22 cellular contexts compared by ENCODE assay signal in genomic region chr9:107810493-107810931, GRCh38.
DNase-seq lines count a peak whose midpoint lies in the region; ATAC-seq, FAIRE-seq and TF ChIP-seq lines count a peak whose summit lies in the region.
"Had no signal": no experiment of that assay in that cellular context is flagged by ENCODE, and none has a peak within 500 bp of the region (broad histone marks: within the 10 kb centered on the region; RNA-seq: fewer than 3 reads in every experiment).

No MANE protein-coding gene starts in this region.

- peaks cover 8% of the 10 kb centered on the region; the same call in 1 of the 2 replicates for H3K9me1 ChIP-seq in IMR-90 (ENCODE audit: insufficient read depth, low read length)

- no peaks in the 10 kb centered on the region for H3K79me2 ChIP-seq in ACC112 (ENCODE audit: control insufficient read depth, insufficient read depth, low read length, unreplicated experiment)
- H3K79me2 ChIP-seq in astrocyte (ENCODE audit: insufficient read depth, low read length): no peaks in the 10 kb centered on the region

- peak; percentile 25 for DNase-seq in IMR-90
- DNase-seq in astrocyte (ENCODE audit: low read depth): peak; percentile 7
- DNase-seq in mucosa of descending colon: no peak
- DNase-seq in GM13977 (ENCODE audit: low spot score): no peak
- no peak for DNase-seq in NCI-H2196 (lab: John Stamatoyannopoulos, UW; ENCODE audit: unreplicated experiment)
- no peak for DNase-seq in activated CD4-positive, alpha-beta T cell treated with anti-CD3 and anti-CD28 coated beads, Interleukin-2, amount 50 U/mL, for 48 hours
- DNase-seq: activated CD4-positive, alpha-beta T cell treated with anti-CD3 and anti-CD28 coated beads, Interleukin-2, amount 50 U/mL, for 1 hour; activated naive CD4-positive, alpha-beta T cell treated with Interleukin-2 at 50 U/mL for 16 hours; CD4-positive, CD25-positive, alpha-beta regulatory T cell; HFFc6; MM.1S; naive thymus-derived CD8-positive, alpha-beta T cell; NCI-H2029 treated with DMSO at 0.1 percent for 48 hours; NCI-H510A; spleen; T1000; tibial artery had no signal

- no peaks in the 10 kb centered on the region for H3K36me3 ChIP-seq in ACC112 (ENCODE audit: insufficient read depth, low read length)
- no peaks in the 10 kb centered on the region for H3K36me3 ChIP-seq in IMR-90 (ENCODE audit: control insufficient read depth, insufficient read depth, low read length)
- no peaks in the 10 kb centered on the region for H3K36me3 ChIP-seq in astrocyte (ENCODE audit: insufficient read depth, low read length)
- no peaks in the 10 kb centered on the region for H3K36me3 ChIP-seq in mucosa of descending colon (ENCODE audit: low read depth)
- H3K36me3 ChIP-seq: SJCRH30, spleen, tibial artery had no signal

- H2BK15ac ChIP-seq in IMR-90 (ENCODE audit: low read depth, low read length): no peak overlapping the region

- no peak for FAIRE-seq in astrocyte (lab: Jason Lieb, UNC)
- FAIRE-seq: frontal cortex had no signal

- no peak overlapping the region for H3K14ac ChIP-seq in IMR-90 (replicated peaks; ENCODE audit: low read depth, low read length)

- no peak overlapping the region for H3K4ac ChIP-seq in IMR-90 (ENCODE audit: low read depth, low read length)

- in situ Hi-C loops in IMR-90 (cut with MboI; ENCODE audit: low sequenced_read_pairs): no loop called here
- in situ Hi-C loops in GM13977 (cut with MboI; ENCODE audit: low pct_unique_long_range_greater_than_20kb, low sequenced_read_pairs, unreplicated experiment): no loop called here

- H2AFZ ChIP-seq in ACC112 (ENCODE audit: low read length, unreplicated experiment): peak overlapping the region; percentile 31
- H2AFZ ChIP-seq in IMR-90 (replicated peaks; ENCODE audit: low read length, poor library complexity): peak overlapping the region; percentile 45
- H2AFZ ChIP-seq in astrocyte (ENCODE audit: low read depth, low read length): no peak overlapping the region

- H4K5ac ChIP-seq in IMR-90 (ENCODE audit: low read depth, low read length): no peak overlapping the region

- WGBS in IMR-90 (ENCODE audit: extremely low coverage in 2 of 2, insufficient read length in 1 of 2), 2 experiments: no CpG with 5 or more reads among the region's 6 CpGs

- H3K4me3 Mint-ChIP-seq in astrocyte (ENCODE audit: unreplicated experiment): no peak overlapping the region
- H3K4me3 Mint-ChIP-seq: CD4-positive, CD25-positive, alpha-beta regulatory T cell; HFFc6; naive thymus-derived CD8-positive, alpha-beta T cell had no signal

- H3K79me1 ChIP-seq in IMR-90 (ENCODE audit: low read depth in 1 of 2, low read length in 2 of 2): no peaks in the 10 kb centered on the region

- TF ChIP-seq RAD21 in IMR-90 (IDR thresholded peaks at IDR 0.05; ENCODE audit: low read length): no peak

- H3K23ac ChIP-seq in IMR-90 (ENCODE audit: low read depth, low read length): no peak overlapping the region

- peaks cover 9% of the 10 kb centered on the region for H3K4me1 Mint-ChIP-seq in astrocyte (ENCODE audit: low read depth, unreplicated experiment)
- H3K4me1 Mint-ChIP-seq: naive thymus-derived CD8-positive, alpha-beta T cell had no signal

- H3K4me1 ChIP-seq in ACC112 (ENCODE audit: control insufficient read depth, insufficient read depth, low read length, unreplicated experiment) (peaks cover 22% of the 10 kb centered on the region), IMR-90 (ENCODE audit: control insufficient read depth, insufficient read depth, low read length) (peaks cover 10% of the 10 kb centered on the region), astrocyte (ENCODE audit: insufficient read depth, low read length) (no peaks in the 10 kb centered on the region), mucosa of descending colon (ENCODE audit: low read depth) (no peaks in the 10 kb centered on the region)
- H3K4me1 ChIP-seq: tibial artery had no signal

- H2BK20ac ChIP-seq in IMR-90 (ENCODE audit: low read depth, low read length): no peak overlapping the region

- peaks cover 2% of the 10 kb centered on the region for H3K36me3 Mint-ChIP-seq in astrocyte (ENCODE audit: low read depth, unreplicated experiment)
- H3K36me3 Mint-ChIP-seq: CD4-positive, CD25-positive, alpha-beta regulatory T cell; naive thymus-derived CD8-positive, alpha-beta T cell had no signal

- peak overlapping the region; percentile 22 for H2AK9ac ChIP-seq in IMR-90 (replicated peaks; ENCODE audit: low read depth, low read length, poor library complexity)

- no peak overlapping the region for H3K4me3 ChIP-seq in ACC112 (ENCODE audit: low read depth, low read length)
- H3K4me3 ChIP-seq in IMR-90 (ENCODE audit: insufficient read depth, low read depth, low read length): no peak overlapping the region
- no peak overlapping the region for H3K4me3 ChIP-seq in astrocyte (ENCODE audit: insufficient read depth, low read depth, low read length)
- H3K4me3 ChIP-seq in mucosa of descending colon: no peak overlapping the region
- H3K4me3 ChIP-seq: SJCRH30, spleen, tibial artery had no signal

- H4K91ac ChIP-seq in IMR-90 (ENCODE audit: insufficient read depth, low read depth, low read length): no peak overlapping the region

- H4K20me1 ChIP-seq in IMR-90 (ENCODE audit: insufficient read depth, low read length): no peaks in the 10 kb centered on the region
- H4K20me1 ChIP-seq in astrocyte (ENCODE audit: insufficient read depth, low read length): no peaks in the 10 kb centered on the region

- H3K56ac ChIP-seq in IMR-90 (ENCODE audit: extremely low read depth, insufficient read depth, low read length): no peak overlapping the region

- TF ChIP-seq POLR2A in IMR-90 (IDR thresholded peaks at IDR 0.05; ENCODE audit: low read depth, low read length): no peak

- H3K27ac ChIP-seq in ACC112 (ENCODE audit: low read depth, low read length) (peak overlapping the region; percentile 62), IMR-90 (ENCODE audit: insufficient read depth, low read length) (no peak overlapping the region), astrocyte (ENCODE audit: low read depth, low read length) (no peak overlapping the region)
- H3K27ac ChIP-seq: SJCRH30, spleen, tibial artery had no signal

- POLR2A ChIA-PET in IMR-90 (lab: Charles Lee; ENCODE audit: unreplicated experiment): no interaction called here

- H3K9me3 ChIP-seq in IMR-90 (ENCODE audit: control insufficient read depth, insufficient read depth, low read length) (no peaks in the 10 kb centered on the region), astrocyte (ENCODE audit: insufficient read depth, low read depth, low read length) (no peaks in the 10 kb centered on the region), mucosa of descending colon (no peaks in the 10 kb centered on the region)
- H3K9me3 ChIP-seq: SJCRH30, spleen, tibial artery had no signal

- no peak overlapping the region for H3K27ac Mint-ChIP-seq in astrocyte (ENCODE audit: unreplicated experiment)
- H3K27ac Mint-ChIP-seq: CD4-positive, CD25-positive, alpha-beta regulatory T cell; HFFc6; naive thymus-derived CD8-positive, alpha-beta T cell had no signal

- H2BK120ac ChIP-seq in IMR-90 (ENCODE audit: low read depth, low read length): peak overlapping the region; percentile 18

- ATAC-seq in IMR-90 (ENCODE audit: low read depth): peak; percentile 71
- peak; percentile 56 for ATAC-seq in mucosa of descending colon
- no peak for ATAC-seq in activated CD4-positive, CD25-positive, alpha-beta regulatory T cell treated with anti-CD3 and anti-CD28 coated beads, Interleukin-2, amount 50 U/mL, for 24 hours
- ATAC-seq: left lobe of liver; naive thymus-derived CD8-positive, alpha-beta T cell had no signal

- intact Hi-C loops in IMR-90 (cut with micrococcal nuclease): no loop called here
- intact Hi-C loops in mucosa of descending colon (cut with DNase I, micrococcal nuclease): no loop called here

- CTCF ChIA-PET in IMR-90 (lab: Yijun Ruan, JAX): no interaction called here

- peaks cover 7% of the 10 kb centered on the region for H3K9me3 Mint-ChIP-seq in astrocyte (ENCODE audit: unreplicated experiment)
- H3K9me3 Mint-ChIP-seq: HFFc6 had no signal

- dilution Hi-C loops in IMR-90 (cut with HindIII; ENCODE audit: low sequenced_read_pairs, unreplicated experiment): no loop called here

- H3K9ac ChIP-seq in IMR-90 (ENCODE audit: low read depth, low read length) (no peak overlapping the region), astrocyte (ENCODE audit: low read length) (no peak overlapping the region)

- no TSS peak for BruUV-seq in IMR-90 (replicated peaks; lab: Mats Ljungman, UMichigan)

- H3K27me3 ChIP-seq in ACC112 (ENCODE audit: insufficient read depth, low read length): no peaks in the 10 kb centered on the region
- no peaks in the 10 kb centered on the region for H3K27me3 ChIP-seq in IMR-90 (ENCODE audit: control insufficient read depth, insufficient read depth, low read length)
- H3K27me3 ChIP-seq in astrocyte (ENCODE audit: insufficient read depth, low read length): no peaks in the 10 kb centered on the region
- H3K27me3 ChIP-seq: SJCRH30, spleen, tibial artery had no signal

- H3K27me3 Mint-ChIP-seq in astrocyte (ENCODE audit: low read depth, unreplicated experiment): peaks cover 8% of the 10 kb centered on the region
- H3K27me3 Mint-ChIP-seq: CD4-positive, CD25-positive, alpha-beta regulatory T cell had no signal

- H4K8ac ChIP-seq in IMR-90 (ENCODE audit: low read depth in 2 of 2, low read length in 2 of 2): no peak overlapping the region

- H3K4me2 ChIP-seq in IMR-90 (ENCODE audit: low read depth, low read length): no peak overlapping the region
- H3K4me2 ChIP-seq in astrocyte (ENCODE audit: low read length): no peak overlapping the region

- no peak overlapping the region for H2BK5ac ChIP-seq in IMR-90 (ENCODE audit: low read depth, low read length, poor library complexity, severe bottlenecking)

- no peak overlapping the region; the same call in 1 of the 2 replicates for H2AK5ac ChIP-seq in IMR-90 (ENCODE audit: low read depth, low read length)

- TF ChIP-seq CTCF in IMR-90 (conservative IDR thresholded peaks at IDR 0.05; ENCODE audit: low read depth, low read length) (no peak), astrocyte (IDR thresholded peaks at IDR 0.05; ENCODE audit: insufficient read depth, low read depth, low read length) (no peak), mucosa of descending colon (IDR thresholded peaks at IDR 0.05) (no peak), GM13977 (IDR thresholded peaks at IDR 0.05; ENCODE audit: extremely low read depth, insufficient read depth, missing control alignments) (no peak)

- no peak overlapping the region for H3K18ac ChIP-seq in IMR-90 (ENCODE audit: low read depth, low read length)

TF ChIP-seq in IMR-90, 13 proteins besides CTCF, POLR2A, EP300 and RAD21 (continues in another document):
- TF ChIP-seq NFE2L2 (IDR thresholded peaks at IDR 0.05; ENCODE audit: low read depth, low read length) (no peak), USF2 (IDR thresholded peaks at IDR 0.05; ENCODE audit: low read depth, low read length) (no peak), SMC3 (IDR thresholded peaks at IDR 0.05; ENCODE audit: low read depth, low read length) (no peak), RCOR1 (IDR thresholded peaks at IDR 0.05; ENCODE audit: insufficient replicate concordance, low read length) (no peak)

Comparison
In these comparisons a context has a peak if more than half of its experiments do, and no peak if none do; other contexts are left out.
1. ATAC-seq: peak in IMR-90 (single experiment) and mucosa of descending colon (single experiment); none in activated CD4-positive, CD25-positive, alpha-beta regulatory T cell treated with anti-CD3 and anti-CD28 coated beads, Interleukin-2, amount 50 U/mL, for 24 hours (0 of 2).
2. DNase-seq: peak in IMR-90 (single experiment) and astrocyte (single experiment); none in mucosa of descending colon (0 of 3), GM13977 (single experiment), NCI-H2196 (single experiment) and activated CD4-positive, alpha-beta T cell treated with anti-CD3 and anti-CD28 coated beads, Interleukin-2, amount 50 U/mL, for 48 hours (0 of 2).